Comparison of ENCODE assay signal across 13 cellular contexts in genomic region chr2:235754381-235755207, GRCh38.
"Had no signal": no experiment of that assay in that cellular context is flagged by ENCODE, and none has a peak within 500 bp of the region (broad histone marks: within the 10 kb centered on the region; RNA-seq: fewer than 3 reads in every experiment).

No MANE protein-coding gene starts in this region.

- H3K9me3 ChIP-seq: thyroid gland, vagina had no signal

- H3K27me3 ChIP-seq: brain microvascular endothelial cell, thyroid gland, vagina had no signal

- H3K4me1 ChIP-seq: thyroid gland, vagina had no signal

- DNase-seq: activated CD4-positive, alpha-beta T cell treated with anti-CD3 and anti-CD28 coated beads, Interleukin-2, amount 50 U/mL, for 1 hour; activated naive CD4-positive, alpha-beta T cell; activated naive CD8-positive, alpha-beta T cell treated with anti-CD3 and anti-CD28 coated beads, Interleukin-2, amount 10 ng/mL, durations not matched to agents 7 days and 5 days; activated T-cell treated with anti-CD3 and anti-CD28 coated beads for 4 hours; brain microvascular endothelial cell; cortex of kidney; effector CD4-positive, alpha-beta T cell; foreskin fibroblast; glutamatergic neuron; kidney glomerular epithelial cell; stimulated activated CD4-positive, alpha-beta T cell treated with anti-CD3 and anti-CD28 coated beads, Interleukin-12 subunit alpha, Interleukin-12 subunit beta, amount 100 ng/mL, for 4 hours; thyroid gland had no signal

- H3K4me3 ChIP-seq: thyroid gland, vagina had no signal

- H3K27ac ChIP-seq: brain microvascular endothelial cell, thyroid gland, vagina had no signal

- H3K36me3 ChIP-seq: brain microvascular endothelial cell, thyroid gland had no signal
